Comparison of ENCODE assay signal across 7 cellular contexts in the genomic region with DNA sequence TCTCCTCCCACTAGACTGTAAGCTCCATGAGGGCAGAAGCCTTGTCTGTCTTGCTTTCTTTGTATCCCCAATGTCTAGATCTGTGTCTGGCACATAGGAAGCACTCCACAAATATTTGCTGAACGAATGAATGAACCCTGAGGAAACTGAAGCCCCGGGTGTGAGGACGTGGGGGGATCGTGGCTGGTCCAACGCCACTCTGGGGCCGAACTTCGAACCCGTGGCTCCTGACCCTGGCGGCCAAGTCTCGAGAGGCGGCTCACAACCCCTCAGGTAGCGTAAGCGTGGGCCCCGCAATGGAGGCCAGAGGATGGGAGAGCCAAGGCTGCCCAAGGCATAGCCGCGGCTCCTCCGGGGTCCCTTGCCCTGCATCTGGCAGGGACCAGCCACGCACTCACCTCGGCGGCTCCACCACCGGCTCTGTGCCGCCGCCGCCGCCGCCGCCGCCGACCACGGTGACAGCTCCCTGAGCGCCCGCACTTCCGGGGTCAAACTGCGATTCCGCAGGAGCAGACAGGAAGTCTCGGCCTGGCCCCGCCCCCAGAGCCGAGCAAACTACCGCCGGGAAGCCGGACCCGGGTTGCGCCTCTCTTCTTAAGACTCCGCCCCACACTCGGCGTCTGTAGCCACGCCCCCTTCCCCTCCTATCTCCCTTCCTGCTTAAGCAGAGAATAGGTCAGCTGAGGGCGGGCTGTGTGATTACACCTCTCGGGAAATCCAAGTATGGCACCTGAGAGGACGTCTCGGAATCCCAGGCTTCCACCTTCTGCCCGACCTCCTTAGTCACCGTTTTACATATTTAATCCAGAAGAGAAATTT. TPM values are rescaled to one million over a fixed set of nuclear protein-coding genes. Genes with fewer than 3 reads are reported as not detected.
DNase-seq lines count a peak whose midpoint lies in the region; ATAC-seq and TF ChIP-seq lines count a peak whose summit lies in the region.

A gene with protein sequence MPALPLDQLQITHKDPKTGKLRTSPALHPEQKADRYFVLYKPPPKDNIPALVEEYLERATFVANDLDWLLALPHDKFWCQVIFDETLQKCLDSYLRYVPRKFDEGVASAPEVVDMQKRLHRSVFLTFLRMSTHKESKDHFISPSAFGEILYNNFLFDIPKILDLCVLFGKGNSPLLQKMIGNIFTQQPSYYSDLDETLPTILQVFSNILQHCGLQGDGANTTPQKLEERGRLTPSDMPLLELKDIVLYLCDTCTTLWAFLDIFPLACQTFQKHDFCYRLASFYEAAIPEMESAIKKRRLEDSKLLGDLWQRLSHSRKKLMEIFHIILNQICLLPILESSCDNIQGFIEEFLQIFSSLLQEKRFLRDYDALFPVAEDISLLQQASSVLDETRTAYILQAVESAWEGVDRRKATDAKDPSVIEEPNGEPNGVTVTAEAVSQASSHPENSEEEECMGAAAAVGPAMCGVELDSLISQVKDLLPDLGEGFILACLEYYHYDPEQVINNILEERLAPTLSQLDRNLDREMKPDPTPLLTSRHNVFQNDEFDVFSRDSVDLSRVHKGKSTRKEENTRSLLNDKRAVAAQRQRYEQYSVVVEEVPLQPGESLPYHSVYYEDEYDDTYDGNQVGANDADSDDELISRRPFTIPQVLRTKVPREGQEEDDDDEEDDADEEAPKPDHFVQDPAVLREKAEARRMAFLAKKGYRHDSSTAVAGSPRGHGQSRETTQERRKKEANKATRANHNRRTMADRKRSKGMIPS (minus strand): TSS at position 495 of the 819 bp plus-strand sequence. CDS start 5,949 bp downstream, outside the sequence.

- H3K4me1 ChIP-seq in hepatocyte (ENCODE audit: insufficient read depth): no peaks in the 10 kb centered on the region

- peak within 1 kb of the TSS; percentile 96 for H3K4me3 ChIP-seq in astrocyte of the spinal cord (ENCODE audit: low read depth, low read length)
- H3K4me3 ChIP-seq in hepatocyte: peak within 1 kb of the TSS; percentile 81

- H3K36me3 ChIP-seq in hepatocyte (replicated peaks; ENCODE audit: insufficient read depth, low read depth): no peaks in the 10 kb centered on the region

- H3K9me3 ChIP-seq in hepatocyte (ENCODE audit: low read depth): no peaks in the 10 kb centered on the region

- ATAC-seq in GM18508 (IDR thresholded peaks at IDR 0.05; ENCODE audit: insufficient read depth, unreplicated experiment) (peak; percentile 72), HG03025 (IDR thresholded peaks at IDR 0.05; ENCODE audit: low FRiP score, unreplicated experiment) (peak; percentile 90)

- H3K27me3 ChIP-seq in hepatocyte: no peaks in the 10 kb centered on the region

- DNase-seq in NCI-H2081 (lab: John Stamatoyannopoulos, UW) (peak; percentile 95 to 96), T1000 (lab: John Stamatoyannopoulos, UW) (peak; percentile 95), astrocyte of the spinal cord (ENCODE audit: low read depth, low spot score) (peak; percentile 97), hepatocyte (ENCODE audit: low spot score) (peak; percentile 100), renal cortical epithelial cell (ENCODE audit: low read depth) (peak; percentile 94)

- no peaks in the 10 kb centered on the region for H4K20me1 ChIP-seq in hepatocyte (ENCODE audit: insufficient read depth, poor library complexity, severe bottlenecking)

- peaks cover 24% of the 10 kb centered on the region for H3K79me2 ChIP-seq in hepatocyte

- peak within 1 kb of the TSS; percentile 86 for H2AFZ ChIP-seq in hepatocyte

- peak within 1 kb of the TSS; percentile 95 for H3K4me2 ChIP-seq in hepatocyte

- 2% methylated on average over 44 of the region's 53 CpGs for WGBS in hepatocyte (ENCODE audit: low lambda C conversion rate, missing lambda C conversion rate)

- TF ChIP-seq CTCF in astrocyte of the spinal cord (IDR thresholded peaks at IDR 0.05; ENCODE audit: low read depth, low read length) (no peak), hepatocyte (IDR thresholded peaks at IDR 0.05; ENCODE audit: poor library complexity) (no peak)

- H3K27ac ChIP-seq in hepatocyte: peak within 1 kb of the TSS; percentile 79

- no peaks in the 10 kb centered on the region for H3K9me2 ChIP-seq in hepatocyte (replicated peaks; ENCODE audit: insufficient read depth)

- in situ Hi-C loops in astrocyte of the spinal cord (cut with HindIII; ENCODE audit: low sequenced_read_pairs): no loop called here

RNA-seq across cellular contexts. Expression of the gene that starts here (rescaled TPM):
- total RNA-seq in hepatocyte: 25.9 and 26.2 TPM in 2 replicates
- 54.2 and 54.8 TPM in 2 replicates for polyA plus RNA-seq in hepatocyte
- total RNA-seq in renal cortical epithelial cell: 14.4 and 29.8 TPM in 2 replicates

Comparison
In these comparisons a context has a peak if more than half of its experiments do, and no peak if none do; other contexts are left out.
1. Peak in every context shown above with its lines: DNase-seq, ATAC-seq, H3K4me3 ChIP-seq and H3K27ac ChIP-seq.